1 cellular context compared by ENCODE assay signal in the genomic region with DNA sequence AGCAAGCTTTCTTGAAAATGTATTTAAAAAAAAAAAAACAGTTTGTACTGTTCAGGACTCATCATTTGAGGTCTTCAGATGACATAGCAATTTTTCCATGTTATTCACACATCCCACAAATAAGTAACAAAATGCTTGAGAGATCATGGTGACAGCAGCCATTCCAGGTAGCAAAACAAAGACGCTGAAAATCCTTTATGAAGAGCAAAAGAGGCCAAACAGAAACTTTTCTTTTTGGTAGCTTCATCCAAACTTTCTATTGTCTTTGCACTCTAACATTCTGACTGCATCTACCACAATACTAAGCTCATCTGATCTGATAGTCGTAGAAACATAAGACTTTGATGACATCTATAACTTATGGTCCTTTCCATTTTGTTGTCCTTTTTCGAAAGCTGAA.
TF ChIP-seq lines count a peak whose summit lies in the region.

No MANE protein-coding gene starts in this region.

TF ChIP-seq in endothelial cell of umbilical vein, 7 proteins besides CTCF, POLR2A, EP300 and RAD21 (continued from another document):
- TF ChIP-seq, protein P1, sequence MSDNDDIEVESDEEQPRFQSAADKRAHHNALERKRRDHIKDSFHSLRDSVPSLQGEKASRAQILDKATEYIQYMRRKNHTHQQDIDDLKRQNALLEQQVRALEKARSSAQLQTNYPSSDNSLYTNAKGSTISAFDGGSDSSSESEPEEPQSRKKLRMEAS (IDR thresholded peaks at IDR 0.05; ENCODE audit: insufficient read depth, insufficient read length), result no peak
- no peak for TF ChIP-seq EZH2 (IDR thresholded peaks at IDR 0.05; ENCODE audit: borderline replicate concordance, low read depth, low read length, severe bottlenecking)
